In the genomic region with DNA sequence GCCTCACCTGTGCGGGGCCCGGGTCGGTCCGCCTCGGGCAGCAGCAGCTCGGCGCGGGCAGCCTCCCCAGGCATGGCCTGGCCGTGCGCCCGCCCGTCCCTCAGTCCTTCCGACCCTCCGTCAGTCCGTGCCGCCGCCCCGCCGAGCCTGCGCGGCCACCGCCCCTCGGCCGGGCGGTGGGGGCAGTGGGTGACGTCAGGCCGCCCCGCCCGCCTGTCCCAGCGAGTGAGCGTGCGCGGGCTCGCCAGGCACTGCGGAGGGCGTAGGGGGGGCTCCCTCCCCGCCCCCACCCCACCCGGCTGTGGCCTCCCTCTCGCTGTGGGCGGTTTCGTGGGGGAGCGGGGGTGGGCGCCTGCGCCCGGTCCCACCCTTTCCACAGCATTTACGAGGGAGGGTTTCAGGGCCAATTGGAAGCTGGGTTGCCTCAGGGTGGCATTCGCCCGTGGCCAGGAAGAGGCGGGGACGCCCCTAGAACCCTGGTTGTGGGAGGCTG, we compare ENCODE assay signal across 8 cellular contexts. TPM values are rescaled to one million over a fixed set of nuclear protein-coding genes. Genes with fewer than 3 reads are reported as not detected.
DNase-seq lines count a peak whose midpoint lies in the region; ATAC-seq and TF ChIP-seq lines count a peak whose summit lies in the region.

A gene with protein sequence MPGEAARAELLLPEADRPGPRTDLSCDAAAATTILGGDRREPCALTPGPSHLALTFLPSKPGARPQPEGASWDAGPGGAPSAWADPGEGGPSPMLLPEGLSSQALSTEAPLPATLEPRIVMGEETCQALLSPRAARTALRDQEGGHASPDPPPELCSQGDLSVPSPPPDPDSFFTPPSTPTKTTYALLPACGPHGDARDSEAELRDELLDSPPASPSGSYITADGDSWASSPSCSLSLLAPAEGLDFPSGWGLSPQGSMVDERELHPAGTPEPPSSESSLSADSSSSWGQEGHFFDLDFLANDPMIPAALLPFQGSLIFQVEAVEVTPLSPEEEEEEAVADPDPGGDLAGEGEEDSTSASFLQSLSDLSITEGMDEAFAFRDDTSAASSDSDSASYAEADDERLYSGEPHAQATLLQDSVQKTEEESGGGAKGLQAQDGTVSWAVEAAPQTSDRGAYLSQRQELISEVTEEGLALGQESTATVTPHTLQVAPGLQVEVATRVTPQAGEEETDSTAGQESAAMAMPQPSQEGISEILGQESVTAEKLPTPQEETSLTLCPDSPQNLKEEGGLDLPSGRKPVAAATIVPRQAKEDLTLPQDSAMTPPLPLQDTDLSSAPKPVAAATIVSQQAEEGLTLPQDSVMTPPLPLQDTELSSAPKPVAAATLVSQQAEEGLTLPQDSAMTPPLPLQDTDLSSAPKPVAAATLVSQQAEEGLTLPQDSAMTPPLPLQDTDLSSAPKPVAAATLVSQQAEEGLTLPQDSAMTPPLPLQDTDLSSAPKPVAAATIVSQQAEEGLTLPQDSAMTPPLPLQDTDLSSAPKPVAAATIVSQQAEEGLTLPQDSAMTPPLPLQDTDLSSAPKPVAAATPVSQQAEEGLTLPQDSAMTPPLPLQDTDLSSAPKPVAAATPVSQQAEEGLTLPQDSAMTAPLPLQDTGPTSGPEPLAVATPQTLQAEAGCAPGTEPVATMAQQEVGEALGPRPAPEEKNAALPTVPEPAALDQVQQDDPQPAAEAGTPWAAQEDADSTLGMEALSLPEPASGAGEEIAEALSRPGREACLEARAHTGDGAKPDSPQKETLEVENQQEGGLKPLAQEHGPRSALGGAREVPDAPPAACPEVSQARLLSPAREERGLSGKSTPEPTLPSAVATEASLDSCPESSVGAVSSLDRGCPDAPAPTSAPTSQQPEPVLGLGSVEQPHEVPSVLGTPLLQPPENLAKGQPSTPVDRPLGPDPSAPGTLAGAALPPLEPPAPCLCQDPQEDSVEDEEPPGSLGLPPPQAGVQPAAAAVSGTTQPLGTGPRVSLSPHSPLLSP (N-terminal part only) (minus strand): TSS at position 149 of the 493 bp plus-strand sequence. CDS start 75 bp downstream, at position 74.

- no peak for TF ChIP-seq CTCF in fibroblast of villous mesenchyme (IDR thresholded peaks at IDR 0.05; ENCODE audit: insufficient read depth, low read depth, low read length)

- H3K4me3 Mint-ChIP-seq in natural killer cell treated with Interleukin-12 subunit alpha and Interleukin-12 subunit beta and Interleukin-15 and Interleukin-18, amount 100 ng/mL, for 72 hours, result peak within 1 kb of the TSS; percentile 72

- H3K9me3 Mint-ChIP-seq in natural killer cell treated with Interleukin-12 subunit alpha and Interleukin-12 subunit beta and Interleukin-15 and Interleukin-18, amount 100 ng/mL, for 72 hours, result no peaks in the 10 kb centered on the region

- DNase-seq in stimulated activated CD4-positive, alpha-beta T cell treated with anti-CD3 and anti-CD28 coated beads, Interleukin-2, amount 100 ng/mL, for 4 hours (ENCODE audit: low read depth), result peak; percentile 37
- DNase-seq in stimulated activated CD4-positive, alpha-beta T cell treated with anti-CD3 and anti-CD28 coated beads, Interleukin-4, amount 100 ng/mL, for 1 hour, result no peak
- DNase-seq in activated T-cell treated with anti-CD3 and anti-CD28 coated beads, Interleukin-2, amount 50 U/mL, for 1 hour, result peak; percentile 50
- DNase-seq in fibroblast of villous mesenchyme (ENCODE audit: low read depth), result peak; percentile 36
- no peak for DNase-seq in natural killer cell treated with Interleukin-12 subunit alpha and Interleukin-12 subunit beta and Interleukin-15 and Interleukin-18, amount 100 ng/mL, for 72 hours (ENCODE audit: low spot score)
- no peak for DNase-seq in COLO829 (ENCODE audit: low spot score)
- DNase-seq in NCI-H2029 (lab: John Stamatoyannopoulos, UW), result no peak

- H3K4me1 Mint-ChIP-seq in natural killer cell treated with Interleukin-12 subunit alpha and Interleukin-12 subunit beta and Interleukin-15 and Interleukin-18, amount 100 ng/mL, for 72 hours (ENCODE audit: low read depth in 2 of 2), result peaks cover 0 to 8% of the 10 kb centered on the region in 2 donors

- H3K36me3 Mint-ChIP-seq in natural killer cell treated with Interleukin-12 subunit alpha and Interleukin-12 subunit beta and Interleukin-15 and Interleukin-18, amount 100 ng/mL, for 72 hours, result no peaks in the 10 kb centered on the region

- H3K4me3 ChIP-seq in fibroblast of villous mesenchyme (ENCODE audit: low read depth, low read length), result peak within 1 kb of the TSS; percentile 69

- H3K27me3 Mint-ChIP-seq in natural killer cell treated with Interleukin-12 subunit alpha and Interleukin-12 subunit beta and Interleukin-15 and Interleukin-18, amount 100 ng/mL, for 72 hours, result peaks cover 0 to 4% of the 10 kb centered on the region in 2 donors

- peak; percentile 77 to 83 for ATAC-seq in natural killer cell treated with Interleukin-12 subunit alpha and Interleukin-12 subunit beta and Interleukin-15 and Interleukin-18, amount 100 ng/mL, for 72 hours
- ATAC-seq in GM21526 (IDR thresholded peaks at IDR 0.05; ENCODE audit: low FRiP score, unreplicated experiment), result no peak

- peak within 1 kb of the TSS in 1 of 2 donors; percentile 33 for H3K27ac Mint-ChIP-seq in natural killer cell treated with Interleukin-12 subunit alpha and Interleukin-12 subunit beta and Interleukin-15 and Interleukin-18, amount 100 ng/mL, for 72 hours

RNA-seq across cellular contexts. Expression of the gene that starts here (rescaled TPM):
- total RNA-seq in fibroblast of villous mesenchyme, result 2.6 and 3.9 TPM in 2 replicates
- total RNA-seq in natural killer cell treated with Interleukin-12 subunit alpha and Interleukin-12 subunit beta and Interleukin-15 and Interleukin-18, amount 100 ng/mL, for 72 hours, result 1 to 10 TPM; 1.1 to 1.9 TPM

Comparison
In these comparisons a context has a peak if more than half of its experiments do, and no peak if none do; other contexts are left out.
1. DNase-seq: peak in stimulated activated CD4-positive, alpha-beta T cell treated with anti-CD3 and anti-CD28 coated beads, Interleukin-2, amount 100 ng/mL, for 4 hours (single experiment), activated T-cell treated with anti-CD3 and anti-CD28 coated beads, Interleukin-2, amount 50 U/mL, for 1 hour (single experiment) and fibroblast of villous mesenchyme (single experiment); none in stimulated activated CD4-positive, alpha-beta T cell treated with anti-CD3 and anti-CD28 coated beads, Interleukin-4, amount 100 ng/mL, for 1 hour (single experiment), natural killer cell treated with Interleukin-12 subunit alpha and Interleukin-12 subunit beta and Interleukin-15 and Interleukin-18, amount 100 ng/mL, for 72 hours (single experiment), COLO829 (single experiment) and NCI-H2029 (single experiment).